In genomic region chr20:380763-381580, GRCh38 we compare ENCODE assay signal across 8 cellular contexts. TPM values are rescaled to one million over a fixed set of nuclear protein-coding genes. Genes with fewer than 3 reads are reported as not detected.
DNase-seq lines count a peak whose midpoint lies in the region; ATAC-seq and TF ChIP-seq lines count a peak whose summit lies in the region.

No MANE protein-coding gene starts in this region.

- peak overlapping the region; percentile 93 for H3K9ac ChIP-seq in endocrine pancreas (ENCODE audit: control insufficient read depth, insufficient read depth, low read length)

- no peaks in the 10 kb centered on the region for H3K9me3 ChIP-seq in endocrine pancreas (ENCODE audit: control insufficient read depth, low read length)

- no peaks in the 10 kb centered on the region for H3K9me3 Mint-ChIP-seq in activated CD8-positive, alpha-beta T cell treated with anti-CD3 and anti-CD28 coated beads for 36 hours
- no peaks in the 10 kb centered on the region for H3K9me3 Mint-ChIP-seq in stimulated activated effector memory CD8-positive, alpha-beta T cell treated with anti-CD3 and anti-CD28 coated beads, Interleukin-12 subunit alpha, Interleukin-12 subunit beta, amount 100 ng/mL, for 72 hours

- peaks cover 6% of the 10 kb centered on the region for H3K4me1 ChIP-seq in endocrine pancreas (ENCODE audit: control insufficient read depth, insufficient read depth, low read length)

- H3K36me3 Mint-ChIP-seq in activated CD8-positive, alpha-beta T cell treated with anti-CD3 and anti-CD28 coated beads for 36 hours (ENCODE audit: low read depth): peaks cover 21% of the 10 kb centered on the region
- peaks cover 8% of the 10 kb centered on the region for H3K36me3 Mint-ChIP-seq in stimulated activated effector memory CD8-positive, alpha-beta T cell treated with anti-CD3 and anti-CD28 coated beads, Interleukin-12 subunit alpha, Interleukin-12 subunit beta, amount 100 ng/mL, for 72 hours

- POLR2A ChIA-PET in activated CD8-positive, alpha-beta T cell treated with anti-CD3 and anti-CD28 coated beads for 36 hours (lab: Charles Lee): interaction anchor here (0.6 to 2.4 kb wide), 14 partner anchors 10 to 162 kb away, joined by 3 to 7 read pairs (median 4); partner anchors contain the start of genes CSNK2A1, SOX12 and TBC1D20

- no peaks in the 10 kb centered on the region for H3K27me3 Mint-ChIP-seq in activated CD8-positive, alpha-beta T cell treated with anti-CD3 and anti-CD28 coated beads for 36 hours

- peak; percentile 54 for ATAC-seq in GM18502 (IDR thresholded peaks at IDR 0.05; ENCODE audit: poor library complexity, unreplicated experiment)
- ATAC-seq in HG02943 (IDR thresholded peaks at IDR 0.05; ENCODE audit: low read depth, unreplicated experiment): peak; percentile 53
- ATAC-seq in activated CD8-positive, alpha-beta T cell treated with anti-CD3 and anti-CD28 coated beads for 36 hours: peak; percentile 65
- ATAC-seq in stimulated activated effector memory CD8-positive, alpha-beta T cell treated with anti-CD3 and anti-CD28 coated beads, Interleukin-12 subunit alpha, Interleukin-12 subunit beta, amount 100 ng/mL, for 72 hours: peak; percentile 65

- no peaks in the 10 kb centered on the region for H3K36me3 ChIP-seq in endocrine pancreas (ENCODE audit: control insufficient read depth, insufficient read depth, low read length)

- peak overlapping the region; percentile 92 for H3K27ac Mint-ChIP-seq in activated CD8-positive, alpha-beta T cell treated with anti-CD3 and anti-CD28 coated beads for 36 hours
- peak overlapping the region; percentile 89 for H3K27ac Mint-ChIP-seq in stimulated activated effector memory CD8-positive, alpha-beta T cell treated with anti-CD3 and anti-CD28 coated beads, Interleukin-12 subunit alpha, Interleukin-12 subunit beta, amount 100 ng/mL, for 72 hours

- intact Hi-C loops in activated CD8-positive, alpha-beta T cell treated with anti-CD3 and anti-CD28 coated beads for 36 hours (cut with micrococcal nuclease): no loop called here

- TF ChIP-seq CTCF in 22Rv1 (IDR thresholded peaks at IDR 0.05): peak; percentile 37
- no peak for TF ChIP-seq CTCF in activated CD8-positive, alpha-beta T cell treated with anti-CD3 and anti-CD28 coated beads for 36 hours (IDR thresholded peaks at IDR 0.05)

- H3K27ac ChIP-seq in 22Rv1: peak overlapping the region; percentile 99

- H3K4me3 Mint-ChIP-seq in activated CD8-positive, alpha-beta T cell treated with anti-CD3 and anti-CD28 coated beads for 36 hours: peak overlapping the region; percentile 83
- H3K4me3 Mint-ChIP-seq in stimulated activated effector memory CD8-positive, alpha-beta T cell treated with anti-CD3 and anti-CD28 coated beads, Interleukin-12 subunit alpha, Interleukin-12 subunit beta, amount 100 ng/mL, for 72 hours: peak overlapping the region; percentile 84

- no peaks in the 10 kb centered on the region for H3K27me3 ChIP-seq in endocrine pancreas (ENCODE audit: control insufficient read depth, insufficient read depth, low read length)

- H3K4me3 ChIP-seq in endocrine pancreas (ENCODE audit: control insufficient read depth, insufficient read depth, low read length): no peak overlapping the region

- peak; percentile 69 for DNase-seq in NCI-H345 (lab: John Stamatoyannopoulos, UW)
- DNase-seq in activated CD8-positive, alpha-beta T cell treated with anti-CD3 and anti-CD28 coated beads for 36 hours: peak; percentile 79
- peak; percentile 32 for DNase-seq in mucosa of gallbladder (ENCODE audit: low spot score)
- DNase-seq in stimulated activated effector memory CD8-positive, alpha-beta T cell treated with anti-CD3 and anti-CD28 coated beads, Interleukin-12 subunit alpha, Interleukin-12 subunit beta, amount 100 ng/mL, for 72 hours (ENCODE audit: low spot score in 2 of 2): peak; percentile 56 to 88

- CTCF ChIA-PET in activated CD8-positive, alpha-beta T cell treated with anti-CD3 and anti-CD28 coated beads for 36 hours (lab: Charles Lee): interaction anchor here (1.1 kb wide), 2 partner anchors 10 to 51 kb away, joined by 3 to 7 read pairs; no protein-coding TSS in a partner anchor

- peaks cover 20% of the 10 kb centered on the region for H3K4me1 Mint-ChIP-seq in activated CD8-positive, alpha-beta T cell treated with anti-CD3 and anti-CD28 coated beads for 36 hours (ENCODE audit: low read depth)
- H3K4me1 Mint-ChIP-seq in stimulated activated effector memory CD8-positive, alpha-beta T cell treated with anti-CD3 and anti-CD28 coated beads, Interleukin-12 subunit alpha, Interleukin-12 subunit beta, amount 100 ng/mL, for 72 hours: peaks cover 15% of the 10 kb centered on the region

RNA-seq across cellular contexts. Expression of gene TRIB3, which starts 0.4 kb away (rescaled TPM):
- 10 to 100 TPM; 59.5 to 62.5 TPM for total RNA-seq in activated CD8-positive, alpha-beta T cell treated with anti-CD3 and anti-CD28 coated beads for 36 hours
- 13.6 TPM for total RNA-seq in mucosa of gallbladder

RNA-seq across cellular contexts. Expression of gene RBCK1, which starts 27.1 kb away (rescaled TPM):
- 100 to 1,000 TPM; 122 to 130 TPM for total RNA-seq in activated CD8-positive, alpha-beta T cell treated with anti-CD3 and anti-CD28 coated beads for 36 hours
- 133 TPM for total RNA-seq in mucosa of gallbladder

RNA-seq across cellular contexts. Expression of gene NRSN2, which starts 34.1 kb away (rescaled TPM):
- 1 to 10 TPM; 8.0 to 8.7 TPM for total RNA-seq in activated CD8-positive, alpha-beta T cell treated with anti-CD3 and anti-CD28 coated beads for 36 hours
- total RNA-seq in mucosa of gallbladder: 30.5 TPM

RNA-seq across cellular contexts. Expression of gene SOX12, which starts 55.6 kb away (rescaled TPM):
- 10 to 100 TPM; 12.8 to 13.0 TPM for total RNA-seq in activated CD8-positive, alpha-beta T cell treated with anti-CD3 and anti-CD28 coated beads for 36 hours
- 17.5 TPM for total RNA-seq in mucosa of gallbladder
